ENCODE assay signal across 8 cellular contexts in genomic region chr18:63016270-63016669, GRCh38.
DNase-seq lines count a peak whose midpoint lies in the region; ATAC-seq and TF ChIP-seq lines count a peak whose summit lies in the region.

No MANE protein-coding gene starts in this region.

- no peaks in the 10 kb centered on the region for H3K27me3 Mint-ChIP-seq in activated T-cell treated with anti-CD3 and anti-CD28 coated beads, Interleukin-2, amount 50 U/mL, for 72 hours (ENCODE audit: low read depth)

- H3K9me3 ChIP-seq in psoas muscle, result peaks cover 6% of the 10 kb centered on the region

- no peaks in the 10 kb centered on the region for H3K4me1 ChIP-seq in psoas muscle

- no peaks in the 10 kb centered on the region for H3K4me1 Mint-ChIP-seq in activated T-cell treated with anti-CD3 and anti-CD28 coated beads, Interleukin-2, amount 50 U/mL, for 72 hours (ENCODE audit: low read depth)

- H3K27ac Mint-ChIP-seq in activated T-cell treated with anti-CD3 and anti-CD28 coated beads, Interleukin-2, amount 50 U/mL, for 72 hours, result no peak overlapping the region

- no peak overlapping the region for H3K27ac ChIP-seq in psoas muscle

- no peaks in the 10 kb centered on the region for H3K27me3 ChIP-seq in psoas muscle (ENCODE audit: insufficient read depth in 3 of 3, low read length in 2 of 3)

- ATAC-seq in HG03175 (IDR thresholded peaks at IDR 0.05; ENCODE audit: unreplicated experiment) (peak; percentile 63), psoas muscle (peak; percentile 51 to 83 (median 70)), GM21381 (IDR thresholded peaks at IDR 0.05; ENCODE audit: unreplicated experiment) (no peak), HG02981 (IDR thresholded peaks at IDR 0.05; ENCODE audit: unreplicated experiment) (no peak)
- peak; percentile 53 to 57 for ATAC-seq in activated T-cell treated with anti-CD3 and anti-CD28 coated beads, Interleukin-2, amount 50 U/mL, for 72 hours (replicated peaks in 1 of 2)

- DNase-seq in DMS79 treated with DMSO at 0.1 percent for 48 hours (lab: John Stamatoyannopoulos, UW) (peak; percentile 71), NOMO-1 (lab: John Stamatoyannopoulos, UW; ENCODE audit: unreplicated experiment in 2 of 2) (peak; percentile 48 to 78), germinal center (ENCODE audit: low spot score) (peak; percentile 47), psoas muscle (no peak)
- DNase-seq in activated T-cell treated with anti-CD3 and anti-CD28 coated beads, Interleukin-2, amount 50 U/mL, for 72 hours, result peak; percentile 44 to 49

- TF ChIP-seq CTCF in psoas muscle (IDR thresholded peaks at IDR 0.05), result peak; percentile 88

- peaks cover 2 to 5% of the 10 kb centered on the region in 2 donors for H3K9me3 Mint-ChIP-seq in activated T-cell treated with anti-CD3 and anti-CD28 coated beads, Interleukin-2, amount 50 U/mL, for 72 hours

- peaks cover 8 to 10% of the 10 kb centered on the region in 2 donors for H3K36me3 Mint-ChIP-seq in activated T-cell treated with anti-CD3 and anti-CD28 coated beads, Interleukin-2, amount 50 U/mL, for 72 hours (ENCODE audit: insufficient read depth in 2 of 2)

- H3K4me3 Mint-ChIP-seq in activated T-cell treated with anti-CD3 and anti-CD28 coated beads, Interleukin-2, amount 50 U/mL, for 72 hours, result no peak overlapping the region

- intact Hi-C loops in psoas muscle (cut with DNase I), result loop anchor here (2.0 to 10.0 kb wide), 5 partner anchors 99 to 426 kb away; no protein-coding TSS in a partner anchor

- no peaks in the 10 kb centered on the region for H3K36me3 ChIP-seq in psoas muscle (ENCODE audit: insufficient read depth in 1 of 2, low read depth in 1 of 2)

- WGBS in psoas muscle, 3 donors, result 0 to 2% (median 0%) methylated on average over 4 of the region's 4 CpGs

- H3K4me3 ChIP-seq in psoas muscle, result no peak overlapping the region

Comparison
In these comparisons a context has a peak if more than half of its experiments do, and no peak if none do; other contexts are left out.
1. DNase-seq: peak in DMS79 treated with DMSO at 0.1 percent for 48 hours (single experiment), NOMO-1 (2 of 2), activated T-cell treated with anti-CD3 and anti-CD28 coated beads, Interleukin-2, amount 50 U/mL, for 72 hours (2 of 2) and germinal center (single experiment); none in psoas muscle (0 of 2).
2. ATAC-seq: peak in HG03175 (single experiment), activated T-cell treated with anti-CD3 and anti-CD28 coated beads, Interleukin-2, amount 50 U/mL, for 72 hours (2 of 2) and psoas muscle (4 of 4); none in GM21381 (single experiment) and HG02981 (single experiment).